ENCODE assay signal across 2 cellular contexts in genomic region chr18:79855147-79855910, GRCh38.
TF ChIP-seq lines count a peak whose summit lies in the region.

No MANE protein-coding gene starts in this region.

TF ChIP-seq in SK-N-SH, 30 proteins besides CTCF, POLR2A, EP300 and RAD21 (continued from another document):
- TF ChIP-seq NRF1 (IDR thresholded peaks at IDR 0.05; ENCODE audit: low read depth, low read length) = no peak
- TF ChIP-seq CHD2 (IDR thresholded peaks at IDR 0.05; ENCODE audit: low read length, partially characterized antibody) = no peak
- TF ChIP-seq PBX3 (IDR thresholded peaks at IDR 0.05) = no peak
- TF ChIP-seq RCOR1 (IDR thresholded peaks at IDR 0.05; ENCODE audit: low read length) = no peak
- TF ChIP-seq RFX5 (IDR thresholded peaks at IDR 0.05; ENCODE audit: low read length) = no peak
- no peak for TF ChIP-seq TCF12 (IDR thresholded peaks at IDR 0.05)
- TF ChIP-seq POLR2AphosphoS5 (IDR thresholded peaks at IDR 0.05; ENCODE audit: low read depth, low read length) = no peak

TF ChIP-seq in SK-N-SH treated with all-trans-retinoic acid at 6 μM for 48 hours, 23 proteins besides CTCF, POLR2A, EP300 and RAD21 (continued from another document):
- no peak for TF ChIP-seq PATZ1 (CRISPR knock-in tag; IDR thresholded peaks at IDR 0.05; ENCODE audit: borderline replicate concordance)
- TF ChIP-seq ZNF8 (CRISPR knock-in tag; IDR thresholded peaks at IDR 0.05) = no peak
- no peak for TF ChIP-seq ZFP30 (CRISPR knock-in tag; IDR thresholded peaks at IDR 0.05)
